ENCODE assay signal across 1 cellular context in the genomic region with DNA sequence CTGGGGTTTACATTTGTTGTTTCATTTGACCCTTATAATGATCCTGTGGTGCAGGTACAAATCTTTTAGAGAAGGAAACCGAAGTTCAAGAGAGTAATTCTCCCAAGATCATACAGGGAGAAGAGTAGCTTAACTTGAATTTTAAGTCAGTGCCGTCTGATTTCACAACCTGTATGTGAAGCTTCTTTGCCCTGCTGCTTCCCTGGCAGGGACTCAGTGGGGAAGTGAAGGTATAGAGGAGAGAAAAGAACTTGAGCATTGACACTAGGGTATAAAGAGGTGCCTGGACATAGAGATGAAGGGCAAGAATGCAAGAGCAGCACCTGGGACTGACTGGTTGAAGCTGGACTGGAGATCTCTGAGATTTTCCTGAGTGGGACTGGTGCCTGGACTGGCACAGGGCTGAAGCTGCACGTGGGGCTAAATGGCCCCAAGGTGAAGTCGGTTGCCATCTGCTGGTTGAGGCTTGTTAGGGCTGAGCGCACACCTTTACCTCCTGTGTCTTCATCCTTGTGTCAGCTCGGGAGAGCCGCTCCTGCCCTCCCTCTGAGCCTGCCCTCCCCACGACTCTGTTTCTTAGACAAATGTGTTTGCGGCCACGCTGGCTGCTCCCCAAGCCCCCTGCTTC.
TF ChIP-seq lines count a peak whose summit lies in the region.

No MANE protein-coding gene starts in this region.

TF ChIP-seq in HepG2, 621 proteins besides CTCF, POLR2A, EP300 and RAD21 (continued from another document and continues in another):
- TF ChIP-seq, protein P1, sequence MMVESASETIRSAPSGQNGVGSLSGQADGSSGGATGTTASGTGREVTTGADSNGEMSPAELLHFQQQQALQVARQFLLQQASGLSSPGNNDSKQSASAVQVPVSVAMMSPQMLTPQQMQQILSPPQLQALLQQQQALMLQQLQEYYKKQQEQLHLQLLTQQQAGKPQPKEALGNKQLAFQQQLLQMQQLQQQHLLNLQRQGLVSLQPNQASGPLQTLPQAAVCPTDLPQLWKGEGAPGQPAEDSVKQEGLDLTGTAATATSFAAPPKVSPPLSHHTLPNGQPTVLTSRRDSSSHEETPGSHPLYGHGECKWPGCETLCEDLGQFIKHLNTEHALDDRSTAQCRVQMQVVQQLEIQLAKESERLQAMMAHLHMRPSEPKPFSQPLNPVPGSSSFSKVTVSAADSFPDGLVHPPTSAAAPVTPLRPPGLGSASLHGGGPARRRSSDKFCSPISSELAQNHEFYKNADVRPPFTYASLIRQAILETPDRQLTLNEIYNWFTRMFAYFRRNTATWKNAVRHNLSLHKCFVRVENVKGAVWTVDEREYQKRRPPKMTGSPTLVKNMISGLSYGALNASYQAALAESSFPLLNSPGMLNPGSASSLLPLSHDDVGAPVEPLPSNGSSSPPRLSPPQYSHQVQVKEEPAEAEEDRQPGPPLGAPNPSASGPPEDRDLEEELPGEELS (CRISPR knock-in tag; IDR thresholded peaks at IDR 0.05): no peak
- TF ChIP-seq EEA1 (CRISPR knock-in tag; IDR thresholded peaks at IDR 0.05; ENCODE audit: borderline replicate concordance) (no peak), ZNF720 (CRISPR knock-in tag; IDR thresholded peaks at IDR 0.05) (no peak), PCBP1 (IDR thresholded peaks at IDR 0.05; ENCODE audit: borderline replicate concordance, low read depth, low read length) (no peak), ZNF619 (CRISPR knock-in tag; IDR thresholded peaks at IDR 0.05) (peak; percentile 50; the same call in 1 of the 2 replicates), STAT5B (CRISPR knock-in tag; IDR thresholded peaks at IDR 0.05) (no peak), JUND (CRISPR knock-in tag; IDR thresholded peaks at IDR 0.05) (no peak), BCL6 (CRISPR knock-in tag; IDR thresholded peaks at IDR 0.05) (no peak), ZFAT (CRISPR knock-in tag; conservative IDR thresholded peaks at IDR 0.05) (no peak), ZNF282 (IDR thresholded peaks at IDR 0.05; ENCODE audit: partially characterized antibody) (no peak), PRPF4 (IDR thresholded peaks at IDR 0.05; ENCODE audit: low read depth, low read length, poor library complexity, severe bottlenecking) (no peak), HDAC2 (CRISPR knock-in tag; IDR thresholded peaks at IDR 0.05) (no peak), CEBPG (CRISPR knock-in tag; IDR thresholded peaks at IDR 0.05) (no peak), ZNF652 (CRISPR knock-in tag; IDR thresholded peaks at IDR 0.05; ENCODE audit: borderline replicate concordance, low read depth) (no peak), ZBTB38 (CRISPR knock-in tag; IDR thresholded peaks at IDR 0.05) (peak; percentile 73; the same call in 1 of the 2 replicates), ARNT (IDR thresholded peaks at IDR 0.05) (no peak), SSRP1 (CRISPR knock-in tag; IDR thresholded peaks at IDR 0.05) (no peak), GTF2F1 (IDR thresholded peaks at IDR 0.05; ENCODE audit: low read length) (no peak), FOSL1 (CRISPR knock-in tag; IDR thresholded peaks at IDR 0.05; ENCODE audit: borderline replicate concordance) (no peak), ZKSCAN8 (CRISPR knock-in tag; IDR thresholded peaks at IDR 0.05; ENCODE audit: borderline replicate concordance) (no peak)
- TF ChIP-seq, protein P2, sequence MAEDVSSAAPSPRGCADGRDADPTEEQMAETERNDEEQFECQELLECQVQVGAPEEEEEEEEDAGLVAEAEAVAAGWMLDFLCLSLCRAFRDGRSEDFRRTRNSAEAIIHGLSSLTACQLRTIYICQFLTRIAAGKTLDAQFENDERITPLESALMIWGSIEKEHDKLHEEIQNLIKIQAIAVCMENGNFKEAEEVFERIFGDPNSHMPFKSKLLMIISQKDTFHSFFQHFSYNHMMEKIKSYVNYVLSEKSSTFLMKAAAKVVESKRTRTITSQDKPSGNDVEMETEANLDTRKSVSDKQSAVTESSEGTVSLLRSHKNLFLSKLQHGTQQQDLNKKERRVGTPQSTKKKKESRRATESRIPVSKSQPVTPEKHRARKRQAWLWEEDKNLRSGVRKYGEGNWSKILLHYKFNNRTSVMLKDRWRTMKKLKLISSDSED (CRISPR knock-in tag; IDR thresholded peaks at IDR 0.05): no peak
- TF ChIP-seq, protein P3, sequence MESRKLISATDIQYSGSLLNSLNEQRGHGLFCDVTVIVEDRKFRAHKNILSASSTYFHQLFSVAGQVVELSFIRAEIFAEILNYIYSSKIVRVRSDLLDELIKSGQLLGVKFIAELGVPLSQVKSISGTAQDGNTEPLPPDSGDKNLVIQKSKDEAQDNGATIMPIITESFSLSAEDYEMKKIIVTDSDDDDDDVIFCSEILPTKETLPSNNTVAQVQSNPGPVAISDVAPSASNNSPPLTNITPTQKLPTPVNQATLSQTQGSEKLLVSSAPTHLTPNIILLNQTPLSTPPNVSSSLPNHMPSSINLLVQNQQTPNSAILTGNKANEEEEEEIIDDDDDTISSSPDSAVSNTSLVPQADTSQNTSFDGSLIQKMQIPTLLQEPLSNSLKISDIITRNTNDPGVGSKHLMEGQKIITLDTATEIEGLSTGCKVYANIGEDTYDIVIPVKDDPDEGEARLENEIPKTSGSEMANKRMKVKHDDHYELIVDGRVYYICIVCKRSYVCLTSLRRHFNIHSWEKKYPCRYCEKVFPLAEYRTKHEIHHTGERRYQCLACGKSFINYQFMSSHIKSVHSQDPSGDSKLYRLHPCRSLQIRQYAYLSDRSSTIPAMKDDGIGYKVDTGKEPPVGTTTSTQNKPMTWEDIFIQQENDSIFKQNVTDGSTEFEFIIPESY (CRISPR knock-in tag; IDR thresholded peaks at IDR 0.05): peak; percentile 81
- TF ChIP-seq, protein P4, sequence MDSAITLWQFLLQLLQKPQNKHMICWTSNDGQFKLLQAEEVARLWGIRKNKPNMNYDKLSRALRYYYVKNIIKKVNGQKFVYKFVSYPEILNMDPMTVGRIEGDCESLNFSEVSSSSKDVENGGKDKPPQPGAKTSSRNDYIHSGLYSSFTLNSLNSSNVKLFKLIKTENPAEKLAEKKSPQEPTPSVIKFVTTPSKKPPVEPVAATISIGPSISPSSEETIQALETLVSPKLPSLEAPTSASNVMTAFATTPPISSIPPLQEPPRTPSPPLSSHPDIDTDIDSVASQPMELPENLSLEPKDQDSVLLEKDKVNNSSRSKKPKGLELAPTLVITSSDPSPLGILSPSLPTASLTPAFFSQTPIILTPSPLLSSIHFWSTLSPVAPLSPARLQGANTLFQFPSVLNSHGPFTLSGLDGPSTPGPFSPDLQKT (CRISPR knock-in tag; IDR thresholded peaks at IDR 0.05; ENCODE audit: borderline replicate concordance): no peak
- TF ChIP-seq, protein P5, sequence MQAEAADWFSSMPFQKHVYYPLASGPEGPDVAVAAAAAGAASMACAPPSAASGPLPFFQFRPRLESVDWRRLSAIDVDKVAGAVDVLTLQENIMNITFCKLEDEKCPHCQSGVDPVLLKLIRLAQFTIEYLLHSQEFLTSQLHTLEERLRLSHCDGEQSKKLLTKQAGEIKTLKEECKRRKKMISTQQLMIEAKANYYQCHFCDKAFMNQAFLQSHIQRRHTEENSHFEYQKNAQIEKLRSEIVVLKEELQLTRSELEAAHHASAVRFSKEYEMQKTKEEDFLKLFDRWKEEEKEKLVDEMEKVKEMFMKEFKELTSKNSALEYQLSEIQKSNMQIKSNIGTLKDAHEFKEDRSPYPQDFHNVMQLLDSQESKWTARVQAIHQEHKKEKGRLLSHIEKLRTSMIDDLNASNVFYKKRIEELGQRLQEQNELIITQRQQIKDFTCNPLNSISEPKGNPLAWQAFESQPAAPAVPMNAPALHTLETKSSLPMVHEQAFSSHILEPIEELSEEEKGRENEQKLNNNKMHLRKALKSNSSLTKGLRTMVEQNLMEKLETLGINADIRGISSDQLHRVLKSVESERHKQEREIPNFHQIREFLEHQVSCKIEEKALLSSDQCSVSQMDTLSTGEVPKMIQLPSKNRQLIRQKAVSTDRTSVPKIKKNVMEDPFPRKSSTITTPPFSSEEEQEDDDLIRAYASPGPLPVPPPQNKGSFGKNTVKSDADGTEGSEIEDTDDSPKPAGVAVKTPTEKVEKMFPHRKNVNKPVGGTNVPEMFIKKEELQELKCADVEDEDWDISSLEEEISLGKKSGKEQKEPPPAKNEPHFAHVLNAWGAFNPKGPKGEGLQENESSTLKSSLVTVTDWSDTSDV (CRISPR knock-in tag; IDR thresholded peaks at IDR 0.05): no peak
- TF ChIP-seq, protein P6, sequence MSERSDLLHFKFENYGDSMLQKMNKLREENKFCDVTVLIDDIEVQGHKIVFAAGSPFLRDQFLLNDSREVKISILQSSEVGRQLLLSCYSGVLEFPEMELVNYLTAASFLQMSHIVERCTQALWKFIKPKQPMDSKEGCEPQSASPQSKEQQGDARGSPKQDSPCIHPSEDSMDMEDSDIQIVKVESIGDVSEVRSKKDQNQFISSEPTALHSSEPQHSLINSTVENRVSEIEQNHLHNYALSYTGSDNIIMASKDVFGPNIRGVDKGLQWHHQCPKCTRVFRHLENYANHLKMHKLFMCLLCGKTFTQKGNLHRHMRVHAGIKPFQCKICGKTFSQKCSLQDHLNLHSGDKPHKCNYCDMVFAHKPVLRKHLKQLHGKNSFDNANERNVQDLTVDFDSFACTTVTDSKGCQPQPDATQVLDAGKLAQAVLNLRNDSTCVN (CRISPR knock-in tag; IDR thresholded peaks at IDR 0.05; ENCODE audit: borderline replicate concordance): no peak
- TF ChIP-seq, protein P7, sequence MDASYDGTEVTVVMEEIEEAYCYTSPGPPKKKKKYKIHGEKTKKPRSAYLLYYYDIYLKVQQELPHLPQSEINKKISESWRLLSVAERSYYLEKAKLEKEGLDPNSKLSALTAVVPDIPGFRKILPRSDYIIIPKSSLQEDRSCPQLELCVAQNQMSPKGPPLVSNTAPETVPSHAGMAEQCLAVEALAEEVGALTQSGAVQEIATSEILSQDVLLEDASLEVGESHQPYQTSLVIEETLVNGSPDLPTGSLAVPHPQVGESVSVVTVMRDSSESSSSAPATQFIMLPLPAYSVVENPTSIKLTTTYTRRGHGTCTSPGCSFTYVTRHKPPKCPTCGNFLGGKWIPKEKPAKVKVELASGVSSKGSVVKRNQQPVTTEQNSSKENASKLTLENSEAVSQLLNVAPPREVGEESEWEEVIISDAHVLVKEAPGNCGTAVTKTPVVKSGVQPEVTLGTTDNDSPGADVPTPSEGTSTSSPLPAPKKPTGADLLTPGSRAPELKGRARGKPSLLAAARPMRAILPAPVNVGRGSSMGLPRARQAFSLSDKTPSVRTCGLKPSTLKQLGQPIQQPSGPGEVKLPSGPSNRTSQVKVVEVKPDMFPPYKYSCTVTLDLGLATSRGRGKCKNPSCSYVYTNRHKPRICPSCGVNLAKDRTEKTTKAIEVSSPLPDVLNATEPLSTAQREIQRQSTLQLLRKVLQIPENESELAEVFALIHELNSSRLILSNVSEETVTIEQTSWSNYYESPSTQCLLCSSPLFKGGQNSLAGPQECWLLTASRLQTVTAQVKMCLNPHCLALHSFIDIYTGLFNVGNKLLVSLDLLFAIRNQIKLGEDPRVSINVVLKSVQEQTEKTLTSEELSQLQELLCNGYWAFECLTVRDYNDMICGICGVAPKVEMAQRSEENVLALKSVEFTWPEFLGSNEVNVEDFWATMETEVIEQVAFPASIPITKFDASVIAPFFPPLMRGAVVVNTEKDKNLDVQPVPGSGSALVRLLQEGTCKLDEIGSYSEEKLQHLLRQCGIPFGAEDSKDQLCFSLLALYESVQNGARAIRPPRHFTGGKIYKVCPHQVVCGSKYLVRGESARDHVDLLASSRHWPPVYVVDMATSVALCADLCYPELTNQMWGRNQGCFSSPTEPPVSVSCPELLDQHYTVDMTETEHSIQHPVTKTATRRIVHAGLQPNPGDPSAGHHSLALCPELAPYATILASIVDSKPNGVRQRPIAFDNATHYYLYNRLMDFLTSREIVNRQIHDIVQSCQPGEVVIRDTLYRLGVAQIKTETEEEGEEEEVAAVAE (CRISPR knock-in tag; IDR thresholded peaks at IDR 0.05; ENCODE audit: borderline replicate concordance): no peak
- TF ChIP-seq, protein P8, sequence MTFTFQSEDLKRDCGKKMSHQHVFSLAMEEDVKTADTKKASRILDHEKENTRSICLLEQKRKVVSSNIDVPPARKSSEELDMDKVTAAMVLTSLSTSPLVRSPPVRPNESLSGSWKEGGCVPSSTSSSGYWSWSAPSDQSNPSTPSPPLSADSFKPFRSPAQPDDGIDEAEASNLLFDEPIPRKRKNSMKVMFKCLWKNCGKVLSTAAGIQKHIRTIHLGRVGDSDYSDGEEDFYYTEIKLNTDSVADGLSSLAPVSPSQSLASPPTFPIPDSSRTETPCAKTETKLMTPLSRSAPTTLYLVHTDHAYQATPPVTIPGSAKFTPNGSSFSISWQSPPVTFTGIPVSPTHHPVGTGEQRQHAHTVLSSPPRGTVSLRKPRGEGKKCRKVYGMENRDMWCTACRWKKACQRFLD (CRISPR knock-in tag; IDR thresholded peaks at IDR 0.05; ENCODE audit: borderline replicate concordance): no peak
- TF ChIP-seq, protein P9, sequence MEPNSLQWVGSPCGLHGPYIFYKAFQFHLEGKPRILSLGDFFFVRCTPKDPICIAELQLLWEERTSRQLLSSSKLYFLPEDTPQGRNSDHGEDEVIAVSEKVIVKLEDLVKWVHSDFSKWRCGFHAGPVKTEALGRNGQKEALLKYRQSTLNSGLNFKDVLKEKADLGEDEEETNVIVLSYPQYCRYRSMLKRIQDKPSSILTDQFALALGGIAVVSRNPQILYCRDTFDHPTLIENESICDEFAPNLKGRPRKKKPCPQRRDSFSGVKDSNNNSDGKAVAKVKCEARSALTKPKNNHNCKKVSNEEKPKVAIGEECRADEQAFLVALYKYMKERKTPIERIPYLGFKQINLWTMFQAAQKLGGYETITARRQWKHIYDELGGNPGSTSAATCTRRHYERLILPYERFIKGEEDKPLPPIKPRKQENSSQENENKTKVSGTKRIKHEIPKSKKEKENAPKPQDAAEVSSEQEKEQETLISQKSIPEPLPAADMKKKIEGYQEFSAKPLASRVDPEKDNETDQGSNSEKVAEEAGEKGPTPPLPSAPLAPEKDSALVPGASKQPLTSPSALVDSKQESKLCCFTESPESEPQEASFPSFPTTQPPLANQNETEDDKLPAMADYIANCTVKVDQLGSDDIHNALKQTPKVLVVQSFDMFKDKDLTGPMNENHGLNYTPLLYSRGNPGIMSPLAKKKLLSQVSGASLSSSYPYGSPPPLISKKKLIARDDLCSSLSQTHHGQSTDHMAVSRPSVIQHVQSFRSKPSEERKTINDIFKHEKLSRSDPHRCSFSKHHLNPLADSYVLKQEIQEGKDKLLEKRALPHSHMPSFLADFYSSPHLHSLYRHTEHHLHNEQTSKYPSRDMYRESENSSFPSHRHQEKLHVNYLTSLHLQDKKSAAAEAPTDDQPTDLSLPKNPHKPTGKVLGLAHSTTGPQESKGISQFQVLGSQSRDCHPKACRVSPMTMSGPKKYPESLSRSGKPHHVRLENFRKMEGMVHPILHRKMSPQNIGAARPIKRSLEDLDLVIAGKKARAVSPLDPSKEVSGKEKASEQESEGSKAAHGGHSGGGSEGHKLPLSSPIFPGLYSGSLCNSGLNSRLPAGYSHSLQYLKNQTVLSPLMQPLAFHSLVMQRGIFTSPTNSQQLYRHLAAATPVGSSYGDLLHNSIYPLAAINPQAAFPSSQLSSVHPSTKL (CRISPR knock-in tag; IDR thresholded peaks at IDR 0.05): peak; percentile 35; the same call in 1 of the 2 replicates
